26 cellular contexts compared by ENCODE assay signal in genomic region chr2:148358375-148358774, GRCh38.
"Had no signal": no experiment of that assay in that cellular context is flagged by ENCODE, and none has a peak within 500 bp of the region (broad histone marks: within the 10 kb centered on the region; RNA-seq: fewer than 3 reads in every experiment).

No MANE protein-coding gene starts in this region.

- H3K27ac ChIP-seq: neural progenitor cell, ovary, parathyroid adenoma, psoas muscle, right lobe of liver, sigmoid colon, stomach, thoracic aorta, thyroid gland, tibial nerve, upper lobe of left lung, vagina had no signal

- H3K36me3 ChIP-seq: neural progenitor cell, ovary, right lobe of liver, sigmoid colon, stomach, thoracic aorta, thyroid gland, upper lobe of left lung, vagina had no signal

- H3K27me3 ChIP-seq: neural progenitor cell, right lobe of liver, sigmoid colon, stomach, thyroid gland, tibial nerve, upper lobe of left lung, vagina had no signal

- H2AFZ ChIP-seq: neural progenitor cell, parathyroid adenoma had no signal

- H3K27ac Mint-ChIP-seq: nephron; neural progenitor cell; progenitor cell of endocrine pancreas; stimulated activated effector memory CD8-positive, alpha-beta T cell treated with anti-CD3 and anti-CD28 coated beads, Interleukin-12 subunit alpha, Interleukin-12 subunit beta, amount 100 ng/mL, for 72 hours; stimulated activated naive B cell treated with anti-CD40 and anti-IgM and Interleukin-4, amounts not matched to agents 10 μg/mL and 1 μg/mL and 100 μg/mL, for 72 hours; stimulated activated naive CD8-positive, alpha-beta T cell treated with anti-CD3 and anti-CD28 coated beads, Interleukin-15, Interleukin-2, amounts not matched to agents 100 ng/mL and 50 ng/mL, for 24 hours had no signal

- H3K36me3 Mint-ChIP-seq: stimulated activated effector memory CD8-positive, alpha-beta T cell treated with anti-CD3 and anti-CD28 coated beads, Interleukin-12 subunit alpha, Interleukin-12 subunit beta, amount 100 ng/mL, for 72 hours had no signal

- H3K4me3 Mint-ChIP-seq: nephron; neural progenitor cell; stimulated activated effector memory CD8-positive, alpha-beta T cell treated with anti-CD3 and anti-CD28 coated beads, Interleukin-12 subunit alpha, Interleukin-12 subunit beta, amount 100 ng/mL, for 72 hours; stimulated activated naive B cell treated with anti-CD40 and anti-IgM and Interleukin-4, amounts not matched to agents 10 μg/mL and 1 μg/mL and 100 μg/mL, for 72 hours; stimulated activated naive CD8-positive, alpha-beta T cell treated with anti-CD3 and anti-CD28 coated beads, Interleukin-15, Interleukin-2, amounts not matched to agents 100 ng/mL and 50 ng/mL, for 24 hours had no signal

- DNase-seq: occipital lobe; ovary; psoas muscle; right cardiac atrium; right lobe of liver; sigmoid colon; small intestine; stimulated activated CD4-positive, alpha-beta T cell treated with anti-CD3 and anti-CD28 coated beads, Interleukin-15, amount 100 ng/mL, for 24 hours; stimulated activated CD4-positive, alpha-beta T cell treated with anti-CD3 and anti-CD28 coated beads, Interleukin-2, amount 100 ng/mL, for 24 hours; stimulated activated CD4-positive, alpha-beta T cell treated with anti-CD3 and anti-CD28 coated beads, Interleukin-2, amount 100 ng/mL, for 48 hours; stimulated activated CD4-positive, alpha-beta T cell treated with anti-CD3 and anti-CD28 coated beads, Interleukin-4, amount 100 ng/mL, for 24 hours; stimulated activated naive B cell treated with anti-CD40 and anti-IgM and Interleukin-4, amounts not matched to agents 10 μg/mL and 1 μg/mL and 100 μg/mL, for 72 hours; stimulated activated naive CD4-positive, alpha-beta T cell treated with Interleukin-2 at 50 U/mL for 16 hours; stomach; thyroid gland; trophoblast cell; upper lobe of left lung had no signal

- H3K27me3 Mint-ChIP-seq: progenitor cell of endocrine pancreas; stimulated activated naive B cell treated with anti-CD40 and anti-IgM and Interleukin-4, amounts not matched to agents 10 μg/mL and 1 μg/mL and 100 μg/mL, for 72 hours; stimulated activated naive CD8-positive, alpha-beta T cell treated with anti-CD3 and anti-CD28 coated beads, Interleukin-15, Interleukin-2, amounts not matched to agents 100 ng/mL and 50 ng/mL, for 24 hours had no signal

- H3K9me3 ChIP-seq: ovary, right lobe of liver, sigmoid colon, thyroid gland, upper lobe of left lung, vagina had no signal

- H3K4me3 ChIP-seq: neural progenitor cell, ovary, psoas muscle, right lobe of liver, sigmoid colon, stomach, thoracic aorta, thyroid gland, tibial nerve, upper lobe of left lung, vagina had no signal

- ATAC-seq: psoas muscle; right cardiac atrium; right lobe of liver; stimulated activated effector memory CD8-positive, alpha-beta T cell treated with anti-CD3 and anti-CD28 coated beads, Interleukin-12 subunit alpha, Interleukin-12 subunit beta, amount 100 ng/mL, for 72 hours; stimulated activated naive B cell treated with anti-CD40 and anti-IgM and Interleukin-4, amounts not matched to agents 10 μg/mL and 1 μg/mL and 100 μg/mL, for 72 hours had no signal

- H3K4me1 ChIP-seq: neural progenitor cell, parathyroid adenoma, psoas muscle, right lobe of liver, stomach, thyroid gland, tibial nerve, upper lobe of left lung, vagina had no signal

- H3K4me1 Mint-ChIP-seq: neural progenitor cell; stimulated activated effector memory CD8-positive, alpha-beta T cell treated with anti-CD3 and anti-CD28 coated beads, Interleukin-12 subunit alpha, Interleukin-12 subunit beta, amount 100 ng/mL, for 72 hours had no signal

- H3K4me2 ChIP-seq: neural progenitor cell had no signal
